1 cellular context compared by ENCODE assay signal in genomic region chr19:39590265-39590664, GRCh38.
TF ChIP-seq lines count a peak whose summit lies in the region.

No MANE protein-coding gene starts in this region.

TF ChIP-seq in H1, 55 proteins besides CTCF, POLR2A, EP300 and RAD21:
- TF ChIP-seq POLR2AphosphoS5 (IDR thresholded peaks at IDR 0.05; ENCODE audit: low read depth, low read length) = no peak
- TF ChIP-seq NRF1 (IDR thresholded peaks at IDR 0.05; ENCODE audit: low read depth, low read length) = no peak
